8 cellular contexts compared by ENCODE assay signal in genomic region chr15:100721758-100722550, GRCh38.
DNase-seq lines count a peak whose midpoint lies in the region; ATAC-seq and TF ChIP-seq lines count a peak whose summit lies in the region.

No MANE protein-coding gene starts in this region.

- no peaks in the 10 kb centered on the region for H3K36me3 Mint-ChIP-seq in stimulated activated memory B cell treated with anti-CD40 and anti-IgM and Interleukin-4, amounts not matched to agents 10 μg/mL and 1 μg/mL and 100 μg/mL, for 72 hours

- no peaks in the 10 kb centered on the region for H3K27me3 ChIP-seq in colonic mucosa

- 78 to 88% methylated on average over 10 to 11 of the region's 12 CpGs for WGBS in mesodermal cell (ENCODE audit: insufficient coverage in 2 of 2), 2 experiments

- H3K27me3 Mint-ChIP-seq in stimulated activated memory B cell treated with anti-CD40 and anti-IgM and Interleukin-4, amounts not matched to agents 10 μg/mL and 1 μg/mL and 100 μg/mL, for 72 hours: peaks cover 21% of the 10 kb centered on the region

- no peak overlapping the region for H3K4me3 Mint-ChIP-seq in stimulated activated memory B cell treated with anti-CD40 and anti-IgM and Interleukin-4, amounts not matched to agents 10 μg/mL and 1 μg/mL and 100 μg/mL, for 72 hours

- H3K27ac Mint-ChIP-seq in stimulated activated memory B cell treated with anti-CD40 and anti-IgM and Interleukin-4, amounts not matched to agents 10 μg/mL and 1 μg/mL and 100 μg/mL, for 72 hours: no peak overlapping the region

- DNase-seq in GM03348 (ENCODE audit: low spot score) (peak; percentile 85), NCI-H226 (peak; percentile 100), colonic mucosa (peak; percentile 50), NCI-H128 (lab: John Stamatoyannopoulos, UW; ENCODE audit: unreplicated experiment) (no peak), activated T-cell treated with anti-CD3 and anti-CD28 coated beads for 4 hours (no peak)
- DNase-seq in effector CD4-positive, alpha-beta T cell: no peak

- H3K4me1 ChIP-seq in colonic mucosa (no peaks in the 10 kb centered on the region), mesodermal cell (ENCODE audit: control insufficient read depth, insufficient read depth, low read length, poor library complexity, severe bottlenecking) (peaks cover 49% of the 10 kb centered on the region)

- H3K36me3 ChIP-seq in colonic mucosa (no peaks in the 10 kb centered on the region), mesodermal cell (ENCODE audit: control insufficient read depth, insufficient read depth, low read length) (no peaks in the 10 kb centered on the region)

- H3K4me3 ChIP-seq in colonic mucosa (no peak overlapping the region), mesodermal cell (ENCODE audit: extremely low read depth, insufficient read depth, low read length, poor library complexity, severe bottlenecking) (no peak overlapping the region)

- TF ChIP-seq CTCF in colonic mucosa (IDR thresholded peaks at IDR 0.05): no peak

- no peaks in the 10 kb centered on the region for H3K4me1 Mint-ChIP-seq in stimulated activated memory B cell treated with anti-CD40 and anti-IgM and Interleukin-4, amounts not matched to agents 10 μg/mL and 1 μg/mL and 100 μg/mL, for 72 hours

- no peaks in the 10 kb centered on the region for H3K9me3 Mint-ChIP-seq in stimulated activated memory B cell treated with anti-CD40 and anti-IgM and Interleukin-4, amounts not matched to agents 10 μg/mL and 1 μg/mL and 100 μg/mL, for 72 hours

- H3K9me3 ChIP-seq in colonic mucosa (no peaks in the 10 kb centered on the region), mesodermal cell (ENCODE audit: control insufficient read depth, low read length) (no peaks in the 10 kb centered on the region)

- no peak for ATAC-seq in stimulated activated memory B cell treated with anti-CD40 and anti-IgM and Interleukin-4, amounts not matched to agents 10 μg/mL and 1 μg/mL and 100 μg/mL, for 72 hours

- intact Hi-C loops in colonic mucosa (cut with DNase I): no loop called here

- peak overlapping the region in 1 of 2 donors; percentile 32 for H3K9ac ChIP-seq in colonic mucosa (ENCODE audit: low read depth in 2 of 2, low read length in 2 of 2)

- peak overlapping the region; percentile 28 for H3K27ac ChIP-seq in colonic mucosa
- peak overlapping the region; percentile 94 for H3K27ac ChIP-seq in mesodermal cell (ENCODE audit: low read depth, low read length, severe bottlenecking)

Comparison
In these comparisons a context has a peak if more than half of its experiments do, and no peak if none do; other contexts are left out.
1. DNase-seq: peak in GM03348 (single experiment), NCI-H226 (single experiment) and colonic mucosa (single experiment); none in effector CD4-positive, alpha-beta T cell (single experiment), NCI-H128 (single experiment) and activated T-cell treated with anti-CD3 and anti-CD28 coated beads for 4 hours (single experiment).